8 cellular contexts compared by ENCODE assay signal in genomic region chr2:72325592-72326422, GRCh38.
DNase-seq lines count a peak whose midpoint lies in the region; ATAC-seq, FAIRE-seq and TF ChIP-seq lines count a peak whose summit lies in the region.

No MANE protein-coding gene starts in this region.

- H3K9ac ChIP-seq in mesendoderm (ENCODE audit: low read length) = no peak overlapping the region

- H3K27me3 ChIP-seq in Caco-2 (replicated peaks; ENCODE audit: control insufficient read depth, insufficient read depth, low read length) (no peaks in the 10 kb centered on the region), bronchial epithelial cell (ENCODE audit: control insufficient read depth, insufficient read depth, low read length) (no peaks in the 10 kb centered on the region), mesendoderm (ENCODE audit: insufficient read depth, low read length, poor library complexity) (no peaks in the 10 kb centered on the region)

- no peak overlapping the region for H3K23ac ChIP-seq in mesendoderm (ENCODE audit: low read length)

- no peak overlapping the region for H3K4me3 Mint-ChIP-seq in Caco-2 (ENCODE audit: unreplicated experiment)

- no peak overlapping the region for H4K8ac ChIP-seq in mesendoderm (ENCODE audit: low read depth, low read length)

- no peaks in the 10 kb centered on the region for H3K9me3 Mint-ChIP-seq in Caco-2 (ENCODE audit: unreplicated experiment)

- no peak overlapping the region for H2AK5ac ChIP-seq in mesendoderm (ENCODE audit: low read length)

- POLR2A ChIA-PET in Caco-2 (lab: Charles Lee) = no interaction called here

- H3K27ac Mint-ChIP-seq in Caco-2 (ENCODE audit: unreplicated experiment) = no peak overlapping the region

- H2BK120ac ChIP-seq in mesendoderm (ENCODE audit: low read depth, low read length) = no peak overlapping the region

- H3K4me3 ChIP-seq in Caco-2 (ENCODE audit: low read depth, low read length) (no peak overlapping the region), bronchial epithelial cell (ENCODE audit: low read depth, low read length) (no peak overlapping the region), mesendoderm (ENCODE audit: low read length) (no peak overlapping the region)

- DNase-seq in Caco-2 (peak; percentile 46 to 66), HTR-8/SVneo (ENCODE audit: insufficient read length, low spot score) (peak; percentile 10), bronchial epithelial cell (ENCODE audit: low read depth) (peak; percentile 20), mesendoderm (peak; percentile 52), NCI-H2107 treated with DMSO at 0.1 percent for 48 hours (lab: John Stamatoyannopoulos, UW; ENCODE audit: unreplicated experiment) (no peak), inferior parietal cortex (ENCODE audit: extremely low spot score) (no peak), mucosa of gallbladder (ENCODE audit: low spot score) (no peak)

- H3K4ac ChIP-seq in mesendoderm (ENCODE audit: low read depth, low read length) = no peak overlapping the region

- H3K9me3 ChIP-seq in Caco-2 = no peaks in the 10 kb centered on the region

- intact Hi-C loops in Caco-2 (cut with micrococcal nuclease; ENCODE audit: unreplicated experiment) = loop anchor here (5.0 kb wide), 1 partner anchor 251 kb away; no protein-coding TSS in a partner anchor

- H3K36me3 Mint-ChIP-seq in Caco-2 (ENCODE audit: insufficient read depth, unreplicated experiment) = no peaks in the 10 kb centered on the region

- H3K56ac ChIP-seq in mesendoderm (ENCODE audit: low read length) = no peak overlapping the region

- BruUV-seq in Caco-2 (replicated peaks; lab: Mats Ljungman, UMichigan) = no TSS peak

- no peaks in the 10 kb centered on the region for H3K79me1 ChIP-seq in mesendoderm (ENCODE audit: low read length)

- H3K4me1 Mint-ChIP-seq in Caco-2 (ENCODE audit: low read depth, unreplicated experiment) = no peaks in the 10 kb centered on the region

- no peak overlapping the region for H2BK5ac ChIP-seq in mesendoderm (ENCODE audit: low read length)

- H2BK15ac ChIP-seq in mesendoderm (replicated peaks; ENCODE audit: low read depth) = no peak overlapping the region

- TF ChIP-seq CTCF in Caco-2 (IDR thresholded peaks at IDR 0.05; ENCODE audit: insufficient read depth in 1 of 2, low read depth in 1 of 2, low read length in 1 of 2, severe bottlenecking in 1 of 2, unreplicated experiment in 1 of 2) (peak; percentile 29 to 74), bronchial epithelial cell (IDR thresholded peaks at IDR 0.05; ENCODE audit: insufficient read depth, low read length, severe bottlenecking) (peak; percentile 61)

- no peak overlapping the region for H4K5ac ChIP-seq in mesendoderm (ENCODE audit: low read length)

- WGBS in mesendoderm (ENCODE audit: extremely low coverage, insufficient coverage, low lambda C conversion rate) = no CpG with 5 or more reads among the region's 8 CpGs

- H3K4me1 ChIP-seq in Caco-2 (no peaks in the 10 kb centered on the region), mesendoderm (ENCODE audit: control insufficient read depth, low read depth, low read length) (peaks cover 3% of the 10 kb centered on the region)

- no peak overlapping the region for H3K27ac ChIP-seq in mesendoderm (ENCODE audit: low read depth, low read length)

- H3K36me3 ChIP-seq in Caco-2 (ENCODE audit: control insufficient read depth, insufficient read depth, low read length) (no peaks in the 10 kb centered on the region), bronchial epithelial cell (ENCODE audit: control insufficient read depth, insufficient read depth, low read length) (no peaks in the 10 kb centered on the region), mesendoderm (ENCODE audit: control insufficient read depth, insufficient read depth, low read length) (no peaks in the 10 kb centered on the region)

- no peaks in the 10 kb centered on the region for H3K27me3 Mint-ChIP-seq in Caco-2 (ENCODE audit: insufficient read depth, unreplicated experiment)

- no peak for FAIRE-seq in HTR-8/SVneo (lab: Jason Lieb, UNC)
- FAIRE-seq in bronchial epithelial cell (lab: Jason Lieb, UNC) = no peak

- H3K4me2 ChIP-seq in mesendoderm (ENCODE audit: low read length) = no peak overlapping the region

- no peaks in the 10 kb centered on the region for H3K79me2 ChIP-seq in mesendoderm (ENCODE audit: control insufficient read depth, insufficient read depth, low read length)

- no peak overlapping the region for H3K18ac ChIP-seq in mesendoderm (ENCODE audit: low read length)

- CTCF ChIA-PET in Caco-2 (lab: Charles Lee) = interaction anchor here (0.6 to 1.6 kb wide), 9 partner anchors 9 to 254 kb away, joined by 3 to 6 read pairs (median 3); no protein-coding TSS in a partner anchor

- peak; percentile 58 for ATAC-seq in GM19328 (IDR thresholded peaks at IDR 0.05; ENCODE audit: unreplicated experiment)

Comparison
In these comparisons a context has a peak if more than half of its experiments do, and no peak if none do; other contexts are left out.
1. DNase-seq: peak in Caco-2 (2 of 2), HTR-8/SVneo (single experiment), bronchial epithelial cell (single experiment) and mesendoderm (single experiment); none in NCI-H2107 treated with DMSO at 0.1 percent for 48 hours (single experiment), inferior parietal cortex (single experiment) and mucosa of gallbladder (single experiment).